ENCODE assay signal across 1 cellular context in the genomic region with DNA sequence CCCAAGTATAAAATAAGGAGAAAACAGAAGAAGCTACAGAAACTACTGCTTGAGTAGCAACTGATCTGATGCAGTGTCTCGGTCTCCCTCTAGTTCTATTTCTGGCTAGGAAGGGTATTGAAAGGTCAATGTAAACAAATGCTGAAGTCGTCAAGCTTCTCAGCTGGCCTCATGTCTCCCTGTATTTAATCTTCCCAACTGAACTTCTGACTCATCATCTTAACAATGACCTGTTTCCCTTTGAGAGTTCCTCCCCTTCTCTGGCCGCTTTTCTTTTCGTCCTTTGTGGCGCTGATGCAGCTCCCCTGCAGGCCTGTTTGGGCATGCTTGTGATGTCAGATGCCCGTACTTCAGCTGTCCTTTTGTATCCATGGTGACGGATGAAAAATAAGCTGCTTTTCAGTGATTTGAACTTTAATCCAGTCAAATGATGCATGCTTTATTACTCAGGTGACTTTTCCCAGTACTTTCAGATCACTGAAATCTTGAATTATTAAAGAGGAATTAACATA.
TF ChIP-seq lines count a peak whose summit lies in the region.

No MANE protein-coding gene starts in this region.

TF ChIP-seq in K562, 482 proteins besides CTCF, POLR2A, EP300 and RAD21 (continued from another document and continues in another):
- TF ChIP-seq, protein P1, sequence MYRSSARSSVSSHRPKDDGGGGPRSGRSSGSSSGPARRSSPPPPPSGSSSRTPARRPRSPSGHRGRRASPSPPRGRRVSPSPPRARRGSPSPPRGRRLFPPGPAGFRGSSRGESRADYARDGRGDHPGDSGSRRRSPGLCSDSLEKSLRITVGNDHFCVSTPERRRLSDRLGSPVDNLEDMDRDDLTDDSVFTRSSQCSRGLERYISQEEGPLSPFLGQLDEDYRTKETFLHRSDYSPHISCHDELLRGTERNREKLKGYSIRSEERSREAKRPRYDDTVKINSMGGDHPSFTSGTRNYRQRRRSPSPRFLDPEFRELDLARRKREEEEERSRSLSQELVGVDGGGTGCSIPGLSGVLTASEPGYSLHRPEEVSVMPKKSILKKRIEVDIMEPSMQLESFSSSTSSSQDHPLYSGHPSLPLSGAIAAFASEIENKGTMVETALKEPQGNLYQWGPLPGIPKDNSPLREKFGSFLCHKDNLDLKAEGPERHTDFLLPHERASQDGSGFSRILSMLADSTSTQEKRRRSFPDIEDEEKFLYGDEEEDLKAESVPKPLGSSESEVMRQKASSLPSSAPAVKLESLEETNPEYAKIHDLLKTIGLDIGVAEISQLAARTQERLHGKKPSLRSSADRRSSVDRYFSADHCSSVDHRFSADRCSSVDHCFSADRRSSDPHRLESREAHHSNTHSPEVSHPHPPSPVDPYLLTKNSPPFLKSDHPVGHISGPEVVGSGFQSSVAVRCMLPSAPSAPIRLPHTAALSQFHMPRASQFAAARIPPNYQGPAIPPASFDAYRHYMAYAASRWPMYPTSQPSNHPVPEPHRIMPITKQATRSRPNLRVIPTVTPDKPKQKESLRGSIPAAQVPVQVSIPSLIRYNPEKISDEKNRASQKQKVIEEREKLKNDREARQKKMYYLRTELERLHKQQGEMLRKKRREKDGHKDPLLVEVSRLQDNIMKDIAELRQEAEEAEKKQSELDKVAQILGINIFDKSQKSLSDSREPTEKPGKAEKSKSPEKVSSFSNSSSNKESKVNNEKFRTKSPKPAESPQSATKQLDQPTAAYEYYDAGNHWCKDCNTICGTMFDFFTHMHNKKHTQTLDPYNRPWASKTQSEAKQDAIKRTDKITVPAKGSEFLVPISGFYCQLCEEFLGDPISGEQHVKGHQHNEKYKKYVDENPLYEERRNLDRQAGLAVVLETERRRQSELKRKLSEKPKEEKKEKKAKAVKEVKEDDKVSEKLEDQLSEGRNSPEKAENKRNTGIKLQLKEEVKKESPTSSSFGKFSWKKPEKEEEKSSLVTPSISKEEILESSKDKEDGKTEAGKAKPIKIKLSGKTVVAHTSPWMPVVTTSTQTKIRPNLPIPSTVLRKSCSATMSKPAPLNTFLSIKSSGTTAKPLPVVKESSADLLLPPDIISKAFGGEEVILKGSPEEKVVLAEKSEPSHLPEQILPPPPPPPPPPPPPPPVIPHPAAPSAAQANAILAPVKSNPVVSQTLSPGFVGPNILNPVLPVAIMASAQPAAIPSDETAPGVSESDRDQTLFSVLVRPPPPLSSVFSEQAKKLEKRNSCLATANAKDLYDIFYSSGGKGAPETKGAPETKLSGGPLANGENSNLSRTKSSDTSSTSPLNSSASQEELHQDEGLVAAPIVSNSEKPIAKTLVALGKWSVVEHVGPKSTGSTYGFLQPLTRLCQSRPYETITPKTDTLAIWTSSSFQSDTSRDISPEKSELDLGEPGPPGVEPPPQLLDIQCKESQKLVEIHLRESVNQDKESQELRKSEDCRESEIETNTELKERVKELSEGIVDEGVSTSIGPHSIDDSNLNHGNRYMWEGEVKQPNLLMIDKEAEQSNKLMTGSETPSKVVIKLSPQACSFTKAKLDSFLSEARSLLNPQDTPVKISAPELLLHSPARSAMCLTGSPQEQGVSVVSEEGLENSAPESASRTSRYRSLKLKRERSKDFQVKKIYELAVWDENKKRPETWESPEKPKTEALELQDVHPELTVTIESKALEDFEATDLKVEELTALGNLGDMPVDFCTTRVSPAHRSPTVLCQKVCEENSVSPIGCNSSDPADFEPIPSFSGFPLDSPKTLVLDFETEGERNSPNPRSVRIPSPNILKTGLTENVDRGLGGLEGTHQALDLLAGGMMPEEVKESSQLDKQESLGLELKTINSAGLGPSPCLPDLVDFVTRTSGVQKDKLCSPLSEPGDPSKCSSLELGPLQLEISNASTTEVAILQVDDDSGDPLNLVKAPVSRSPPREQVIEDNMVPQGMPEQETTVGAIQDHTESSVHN (IDR thresholded peaks at IDR 0.05; ENCODE audit: borderline replicate concordance in 1 of 2, low read depth in 1 of 2) = peak in 1 of 2 experiments; percentile 96; a peak in 2 of 4 replicates
- TF ChIP-seq, protein P2, sequence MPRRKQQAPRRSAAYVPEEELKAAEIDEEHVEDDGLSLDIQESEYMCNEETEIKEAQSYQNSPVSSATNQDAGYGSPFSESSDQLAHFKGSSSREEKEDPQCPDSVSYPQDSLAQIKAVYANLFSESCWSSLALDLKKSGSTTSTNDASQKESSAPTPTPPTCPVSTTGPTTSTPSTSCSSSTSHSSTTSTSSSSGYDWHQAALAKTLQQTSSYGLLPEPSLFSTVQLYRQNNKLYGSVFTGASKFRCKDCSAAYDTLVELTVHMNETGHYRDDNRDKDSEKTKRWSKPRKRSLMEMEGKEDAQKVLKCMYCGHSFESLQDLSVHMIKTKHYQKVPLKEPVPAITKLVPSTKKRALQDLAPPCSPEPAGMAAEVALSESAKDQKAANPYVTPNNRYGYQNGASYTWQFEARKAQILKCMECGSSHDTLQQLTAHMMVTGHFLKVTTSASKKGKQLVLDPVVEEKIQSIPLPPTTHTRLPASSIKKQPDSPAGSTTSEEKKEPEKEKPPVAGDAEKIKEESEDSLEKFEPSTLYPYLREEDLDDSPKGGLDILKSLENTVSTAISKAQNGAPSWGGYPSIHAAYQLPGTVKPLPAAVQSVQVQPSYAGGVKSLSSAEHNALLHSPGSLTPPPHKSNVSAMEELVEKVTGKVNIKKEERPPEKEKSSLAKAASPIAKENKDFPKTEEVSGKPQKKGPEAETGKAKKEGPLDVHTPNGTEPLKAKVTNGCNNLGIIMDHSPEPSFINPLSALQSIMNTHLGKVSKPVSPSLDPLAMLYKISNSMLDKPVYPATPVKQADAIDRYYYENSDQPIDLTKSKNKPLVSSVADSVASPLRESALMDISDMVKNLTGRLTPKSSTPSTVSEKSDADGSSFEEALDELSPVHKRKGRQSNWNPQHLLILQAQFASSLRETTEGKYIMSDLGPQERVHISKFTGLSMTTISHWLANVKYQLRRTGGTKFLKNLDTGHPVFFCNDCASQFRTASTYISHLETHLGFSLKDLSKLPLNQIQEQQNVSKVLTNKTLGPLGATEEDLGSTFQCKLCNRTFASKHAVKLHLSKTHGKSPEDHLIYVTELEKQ (CRISPR knock-in tag; IDR thresholded peaks at IDR 0.05) = no peak
- TF ChIP-seq SMC3 (conservative IDR thresholded peaks at IDR 0.05; ENCODE audit: insufficient read depth, low read depth, low read length) (peak; percentile 35), ZKSCAN1 (IDR thresholded peaks at IDR 0.05; ENCODE audit: low read depth, low read length) (no peak), ZNF280A (IDR thresholded peaks at IDR 0.05; ENCODE audit: low read depth, partially characterized antibody) (no peak), ZNF124 (CRISPR knock-in tag; IDR thresholded peaks at IDR 0.05) (no peak), TAF9B (IDR thresholded peaks at IDR 0.05; ENCODE audit: partially characterized antibody) (peak; percentile 98), FOXP1 (CRISPR knock-in tag; IDR thresholded peaks at IDR 0.05) (no peak), ZNF197 (CRISPR knock-in tag; IDR thresholded peaks at IDR 0.05; ENCODE audit: low read depth) (peak; percentile 28; the same call in 1 of the 2 replicates), SAFB (IDR thresholded peaks at IDR 0.05; ENCODE audit: borderline replicate concordance, low read depth, low read length) (no peak), ZNF766 (CRISPR knock-in tag; conservative IDR thresholded peaks at IDR 0.05) (peak; percentile 54; the same call in 1 of the 2 replicates), ZBTB9 (CRISPR knock-in tag; IDR thresholded peaks at IDR 0.05) (no peak), NR2C2 (CRISPR knock-in tag; IDR thresholded peaks at IDR 0.05) (no peak), NR2C2 (tag; IDR thresholded peaks at IDR 0.05) (peak; percentile 95), KAT2B (IDR thresholded peaks at IDR 0.05; ENCODE audit: low read depth, low read length) (no peak), HDGF (IDR thresholded peaks at IDR 0.05) (no peak), ATF2 (CRISPR knock-in tag; IDR thresholded peaks at IDR 0.05) (no peak), ZNF764 (CRISPR knock-in tag; IDR thresholded peaks at IDR 0.05; ENCODE audit: low read depth) (no peak), CHD2 (IDR thresholded peaks at IDR 0.05; ENCODE audit: low read depth, low read length) (no peak), HES1 (IDR thresholded peaks at IDR 0.05; ENCODE audit: low read depth) (no peak), RBM17 (IDR thresholded peaks at IDR 0.05; ENCODE audit: borderline replicate concordance, low read depth, low read length) (no peak), ZNF354B (CRISPR knock-in tag; IDR thresholded peaks at IDR 0.05) (no peak), ZC3H11A (IDR thresholded peaks at IDR 0.05; ENCODE audit: low read depth, low read length) (0 out of 2 replicates have a peak, but pooled peaks have one; percentile 46), GTF2E2 (tag; IDR thresholded peaks at IDR 0.05) (0 out of 2 replicates have a peak, but pooled peaks have one; percentile 34), NFIX (CRISPR knock-in tag; IDR thresholded peaks at IDR 0.05; ENCODE audit: low read depth) (no peak), IFI16 (CRISPR knock-in tag; IDR thresholded peaks at IDR 0.05) (no peak), FOXM1 (IDR thresholded peaks at IDR 0.05; ENCODE audit: low read depth) (peak; percentile 74), FOXM1 (CRISPR knock-in tag; IDR thresholded peaks at IDR 0.05; ENCODE audit: low read depth) (no peak), POLR2G (IDR thresholded peaks at IDR 0.05; ENCODE audit: low read depth, low read length) (no peak)
- TF ChIP-seq, protein P3, sequence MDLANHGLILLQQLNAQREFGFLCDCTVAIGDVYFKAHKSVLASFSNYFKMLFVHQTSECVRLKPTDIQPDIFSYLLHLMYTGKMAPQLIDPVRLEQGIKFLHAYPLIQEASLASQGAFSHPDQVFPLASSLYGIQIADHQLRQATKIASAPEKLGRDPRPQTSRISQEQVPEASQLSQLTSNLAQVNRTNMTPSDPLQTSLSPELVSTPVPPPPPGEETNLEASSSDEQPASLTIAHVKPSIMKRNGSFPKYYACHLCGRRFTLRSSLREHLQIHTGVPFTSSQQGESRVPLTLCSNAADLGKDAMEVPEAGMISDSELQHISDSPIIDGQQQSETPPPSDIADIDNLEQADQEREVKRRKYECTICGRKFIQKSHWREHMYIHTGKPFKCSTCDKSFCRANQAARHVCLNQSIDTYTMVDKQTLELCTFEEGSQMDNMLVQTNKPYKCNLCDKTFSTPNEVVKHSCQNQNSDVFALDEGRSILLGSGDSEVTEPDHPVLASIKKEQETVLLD (IDR thresholded peaks at IDR 0.05) = 0 out of 2 replicates have a peak, but pooled peaks have one; percentile 51
- TF ChIP-seq, protein P4, sequence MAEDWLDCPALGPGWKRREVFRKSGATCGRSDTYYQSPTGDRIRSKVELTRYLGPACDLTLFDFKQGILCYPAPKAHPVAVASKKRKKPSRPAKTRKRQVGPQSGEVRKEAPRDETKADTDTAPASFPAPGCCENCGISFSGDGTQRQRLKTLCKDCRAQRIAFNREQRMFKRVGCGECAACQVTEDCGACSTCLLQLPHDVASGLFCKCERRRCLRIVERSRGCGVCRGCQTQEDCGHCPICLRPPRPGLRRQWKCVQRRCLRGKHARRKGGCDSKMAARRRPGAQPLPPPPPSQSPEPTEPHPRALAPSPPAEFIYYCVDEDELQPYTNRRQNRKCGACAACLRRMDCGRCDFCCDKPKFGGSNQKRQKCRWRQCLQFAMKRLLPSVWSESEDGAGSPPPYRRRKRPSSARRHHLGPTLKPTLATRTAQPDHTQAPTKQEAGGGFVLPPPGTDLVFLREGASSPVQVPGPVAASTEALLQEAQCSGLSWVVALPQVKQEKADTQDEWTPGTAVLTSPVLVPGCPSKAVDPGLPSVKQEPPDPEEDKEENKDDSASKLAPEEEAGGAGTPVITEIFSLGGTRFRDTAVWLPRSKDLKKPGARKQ (CRISPR knock-in tag; IDR thresholded peaks at IDR 0.05) = no peak
- TF ChIP-seq, protein P5, sequence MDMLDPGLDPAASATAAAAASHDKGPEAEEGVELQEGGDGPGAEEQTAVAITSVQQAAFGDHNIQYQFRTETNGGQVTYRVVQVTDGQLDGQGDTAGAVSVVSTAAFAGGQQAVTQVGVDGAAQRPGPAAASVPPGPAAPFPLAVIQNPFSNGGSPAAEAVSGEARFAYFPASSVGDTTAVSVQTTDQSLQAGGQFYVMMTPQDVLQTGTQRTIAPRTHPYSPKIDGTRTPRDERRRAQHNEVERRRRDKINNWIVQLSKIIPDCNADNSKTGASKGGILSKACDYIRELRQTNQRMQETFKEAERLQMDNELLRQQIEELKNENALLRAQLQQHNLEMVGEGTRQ (CRISPR knock-in tag; IDR thresholded peaks at IDR 0.05) = no peak
